Comparison of ENCODE assay signal across 18 cellular contexts in the genomic region with DNA sequence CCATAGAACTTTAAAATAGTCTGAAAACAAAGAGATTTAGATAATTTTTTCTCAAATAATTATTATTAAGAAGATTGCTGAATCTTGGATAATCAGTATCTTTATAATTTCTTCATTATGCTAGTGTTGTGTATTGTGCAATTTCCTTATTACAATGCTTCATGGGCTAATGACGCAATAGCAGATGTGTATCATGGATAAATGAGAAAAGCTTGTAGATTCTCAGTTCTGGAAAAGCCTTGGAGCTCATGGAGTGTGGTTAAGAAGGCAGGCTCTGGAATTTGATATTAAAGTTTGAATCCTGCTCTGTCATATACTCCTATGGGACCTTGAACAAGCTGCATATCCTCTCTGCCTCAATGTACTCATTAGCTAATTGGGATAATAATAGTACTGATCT. TPM values are rescaled to one million over a fixed set of nuclear protein-coding genes. Genes with fewer than 3 reads are reported as not detected.
A peak's percentile ranks its signal among the peaks of the same experiment; 100 is the strongest.
DNase-seq lines count a peak whose midpoint lies in the region; ATAC-seq and TF ChIP-seq lines count a peak whose summit lies in the region.
"Had no signal": no experiment of that assay in that cellular context is flagged by ENCODE, and none has a peak within 500 bp of the region (broad histone marks: within the 10 kb centered on the region; RNA-seq: fewer than 3 reads in every experiment).

No MANE protein-coding gene starts in this region.

- no peak for TF ChIP-seq RAD21 in Ishikawa (IDR thresholded peaks at IDR 0.05; ENCODE audit: low read depth)

- no peaks in the 10 kb centered on the region for H3K27me3 ChIP-seq in gastroesophageal sphincter
- H3K27me3 ChIP-seq: BLaER1 treated with 17β-estradiol and CSF1 and Interleukin-3, amounts not matched to agents 10 nM and 100 nM had no signal

- no peaks in the 10 kb centered on the region for H3K9me3 ChIP-seq in gastroesophageal sphincter

- 57 to 86% methylated on average over 1 of the region's 1 CpG for WGBS in gastroesophageal sphincter (ENCODE audit: low coverage in 1 of 2), 2 donors

- H3K4me3 ChIP-seq in gastroesophageal sphincter: no peak overlapping the region
- H3K4me3 ChIP-seq: BLaER1 treated with 17β-estradiol and CSF1 and Interleukin-3, amounts not matched to agents 10 nM and 100 nM had no signal

- H3K27ac ChIP-seq in gastroesophageal sphincter: no peak overlapping the region
- H3K27ac ChIP-seq: KMS-11 had no signal

- TF ChIP-seq POLR2A in gastroesophageal sphincter (IDR thresholded peaks at IDR 0.05): no peak

- DNase-seq in AG08395 (ENCODE audit: low spot score) (peak; percentile 62), amniotic epithelial cell (ENCODE audit: low read depth) (peak; percentile 93), NCI-H2029 (lab: John Stamatoyannopoulos, UW) (no peak), T-helper 1 cell (no peak), cortex of kidney (lab: John Stamatoyannopoulos, UW) (no peak)
- DNase-seq: activated B cell treated with CpG ODN at 0.5 μM for 24 hours; activated CD8-positive, alpha-beta memory T cell treated with anti-CD3 and anti-CD28 coated beads, Interleukin-2, amount 50 U/mL, for 48 hours; amygdala; GDM1; NCI-H2171; SHP77 treated with DMSO at 0.1 percent for 48 hours; stimulated activated CD4-positive, alpha-beta T cell treated with anti-CD3 and anti-CD28 coated beads, Interleukin-2, amount 100 ng/mL, for 48 hours; stimulated activated naive CD4-positive, alpha-beta T cell treated with Interleukin-2 at 50 U/mL for 16 hours had no signal

- TF ChIP-seq EP300 in Ishikawa (IDR thresholded peaks at IDR 0.05; ENCODE audit: borderline replicate concordance): no peak
- TF ChIP-seq EP300 in gastroesophageal sphincter (IDR thresholded peaks at IDR 0.05): no peak

- ATAC-seq in gastroesophageal sphincter (peak; percentile 50), HG03025 (IDR thresholded peaks at IDR 0.05; ENCODE audit: low FRiP score, unreplicated experiment) (no peak)

- no peaks in the 10 kb centered on the region for H3K36me3 ChIP-seq in gastroesophageal sphincter
- H3K36me3 ChIP-seq: BLaER1 treated with 17β-estradiol and CSF1 and Interleukin-3, amounts not matched to agents 10 nM and 100 nM had no signal

- no peak for TF ChIP-seq CTCF in gastroesophageal sphincter (IDR thresholded peaks at IDR 0.05)

- H3K4me1 ChIP-seq in gastroesophageal sphincter: no peaks in the 10 kb centered on the region

TF ChIP-seq in Ishikawa, 13 proteins besides CTCF, POLR2A, EP300 and RAD21:
- TF ChIP-seq CEBPB (IDR thresholded peaks at IDR 0.05) (peak; percentile 96), CREB1 (IDR thresholded peaks at IDR 0.05; ENCODE audit: low read depth) (no peak), TAF1 (IDR thresholded peaks at IDR 0.05; ENCODE audit: low read depth) (no peak), YY1 (IDR thresholded peaks at IDR 0.05; ENCODE audit: low read depth) (no peak)
- TF ChIP-seq, protein P1, sequence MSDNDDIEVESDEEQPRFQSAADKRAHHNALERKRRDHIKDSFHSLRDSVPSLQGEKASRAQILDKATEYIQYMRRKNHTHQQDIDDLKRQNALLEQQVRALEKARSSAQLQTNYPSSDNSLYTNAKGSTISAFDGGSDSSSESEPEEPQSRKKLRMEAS (IDR thresholded peaks at IDR 0.05): no peak

RNA-seq across cellular contexts. Expression of a gene that starts 18.9 kb away (rescaled TPM):
- 1 to 10 TPM in 2 of 4 donors, under 1 TPM in 1, not detected in 1; 0.62 to 1.9 (median 1.2) TPM for total RNA-seq in gastroesophageal sphincter

Comparison
In these comparisons a context has a peak if more than half of its experiments do, and no peak if none do; other contexts are left out.
1. DNase-seq: peak in AG08395 (single experiment) and amniotic epithelial cell (single experiment); none in NCI-H2029 (single experiment), T-helper 1 cell (0 of 5) and cortex of kidney (single experiment).